8 cellular contexts compared by ENCODE assay signal in genomic region chr10:124802313-124802675, GRCh38. TPM values are rescaled to one million over a fixed set of nuclear protein-coding genes. Genes with fewer than 3 reads are reported as not detected.
DNase-seq lines count a peak whose midpoint lies in the region; ATAC-seq and TF ChIP-seq lines count a peak whose summit lies in the region.

No MANE protein-coding gene starts in this region.

- H3K27me3 ChIP-seq in GM06990 (replicated peaks; ENCODE audit: control insufficient read depth, insufficient read depth, low read length), result no peaks in the 10 kb centered on the region

- H3K4me3 ChIP-seq in GM06990 (replicated peaks; ENCODE audit: low read depth, low read length), result peak overlapping the region; percentile 98

- peak overlapping the region; percentile 84 to 98 (median 94) for H3K27ac Mint-ChIP-seq in IgD-negative memory B cell
- peak overlapping the region; percentile 88 for H3K27ac Mint-ChIP-seq in activated naive CD8-positive, alpha-beta T cell

- peaks cover 10 to 14% (median 14%) of the 10 kb centered on the region in 3 donors for H3K4me1 Mint-ChIP-seq in IgD-negative memory B cell
- H3K4me1 Mint-ChIP-seq in activated naive CD8-positive, alpha-beta T cell (ENCODE audit: low read depth), result peaks cover 19% of the 10 kb centered on the region

- DNase-seq in GM06990 (ENCODE audit: extremely low read depth, insufficient read length), result no peak
- peak; percentile 3 for DNase-seq in iris pigment epithelial cell (ENCODE audit: low read depth)
- peak in 1 of 49 donors; percentile 17 for DNase-seq in substantia nigra (lab: John Stamatoyannopoulos, UW)
- DNase-seq in NCI-H2107 (lab: John Stamatoyannopoulos, UW), result no peak
- no peak for DNase-seq in NCI-H510A treated with DMSO at 0.1 percent for 48 hours (lab: John Stamatoyannopoulos, UW)

- H3K9me3 Mint-ChIP-seq in IgD-negative memory B cell, result no peaks in the 10 kb centered on the region
- H3K9me3 Mint-ChIP-seq in activated naive CD8-positive, alpha-beta T cell (ENCODE audit: low read depth), result no peaks in the 10 kb centered on the region

- H3K27ac ChIP-seq in substantia nigra (ENCODE audit: low read depth, low read length, poor library complexity, severe bottlenecking), result peak overlapping the region; percentile 82

- H3K36me3 ChIP-seq in GM06990 (ENCODE audit: control insufficient read depth, insufficient read depth, low read length), result no peaks in the 10 kb centered on the region; the same call in 1 of the 2 replicates

- H3K4me3 Mint-ChIP-seq in IgD-negative memory B cell, result peak overlapping the region; percentile 85 to 95 (median 90)
- H3K4me3 Mint-ChIP-seq in activated naive CD8-positive, alpha-beta T cell, result peak overlapping the region; percentile 95

- H3K27me3 Mint-ChIP-seq in IgD-negative memory B cell, result no peaks in the 10 kb centered on the region
- H3K27me3 Mint-ChIP-seq in activated naive CD8-positive, alpha-beta T cell, result peaks cover 1% of the 10 kb centered on the region

- no peaks in the 10 kb centered on the region for H3K36me3 Mint-ChIP-seq in IgD-negative memory B cell
- H3K36me3 Mint-ChIP-seq in activated naive CD8-positive, alpha-beta T cell, result no peaks in the 10 kb centered on the region

- TF ChIP-seq CTCF in GM06990 (IDR thresholded peaks at IDR 0.05; ENCODE audit: insufficient read depth, low read length, poor library complexity, severe bottlenecking), result no peak

- ATAC-seq in GM21529 (IDR thresholded peaks at IDR 0.05; ENCODE audit: unreplicated experiment), result peak; percentile 42

RNA-seq across cellular contexts. Expression of gene ABRAXAS2, which starts 0.7 kb away (rescaled TPM):
- 13.7 TPM for polyA plus RNA-seq in IgD-negative memory B cell

RNA-seq across cellular contexts. Expression of gene EEF1AKMT2, which starts 10.6 kb away (rescaled TPM):
- 23.3 TPM for polyA plus RNA-seq in IgD-negative memory B cell

RNA-seq across cellular contexts. Expression of gene FAM53B, which starts 58.1 kb away (rescaled TPM):
- 48.9 TPM for polyA plus RNA-seq in IgD-negative memory B cell
